ENCODE assay signal across 1 cellular context in genomic region chr3:52023860-52024764, GRCh38.
TF ChIP-seq lines count a peak whose summit lies in the region.

No MANE protein-coding gene starts in this region.

TF ChIP-seq in IMR-90, 13 proteins besides CTCF, POLR2A, EP300 and RAD21 (continued from another document):
- TF ChIP-seq, protein P1, sequence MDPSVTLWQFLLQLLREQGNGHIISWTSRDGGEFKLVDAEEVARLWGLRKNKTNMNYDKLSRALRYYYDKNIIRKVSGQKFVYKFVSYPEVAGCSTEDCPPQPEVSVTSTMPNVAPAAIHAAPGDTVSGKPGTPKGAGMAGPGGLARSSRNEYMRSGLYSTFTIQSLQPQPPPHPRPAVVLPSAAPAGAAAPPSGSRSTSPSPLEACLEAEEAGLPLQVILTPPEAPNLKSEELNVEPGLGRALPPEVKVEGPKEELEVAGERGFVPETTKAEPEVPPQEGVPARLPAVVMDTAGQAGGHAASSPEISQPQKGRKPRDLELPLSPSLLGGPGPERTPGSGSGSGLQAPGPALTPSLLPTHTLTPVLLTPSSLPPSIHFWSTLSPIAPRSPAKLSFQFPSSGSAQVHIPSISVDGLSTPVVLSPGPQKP (IDR thresholded peaks at IDR 0.05; ENCODE audit: borderline replicate concordance, low read depth, low read length), result no peak
- TF ChIP-seq BHLHE40 (IDR thresholded peaks at IDR 0.05; ENCODE audit: low read depth, low read length) (no peak), SMC3 (IDR thresholded peaks at IDR 0.05; ENCODE audit: low read depth, low read length) (no peak), USF2 (IDR thresholded peaks at IDR 0.05; ENCODE audit: low read depth, low read length) (no peak)
